ENCODE assay signal across 1 cellular context in the genomic region with DNA sequence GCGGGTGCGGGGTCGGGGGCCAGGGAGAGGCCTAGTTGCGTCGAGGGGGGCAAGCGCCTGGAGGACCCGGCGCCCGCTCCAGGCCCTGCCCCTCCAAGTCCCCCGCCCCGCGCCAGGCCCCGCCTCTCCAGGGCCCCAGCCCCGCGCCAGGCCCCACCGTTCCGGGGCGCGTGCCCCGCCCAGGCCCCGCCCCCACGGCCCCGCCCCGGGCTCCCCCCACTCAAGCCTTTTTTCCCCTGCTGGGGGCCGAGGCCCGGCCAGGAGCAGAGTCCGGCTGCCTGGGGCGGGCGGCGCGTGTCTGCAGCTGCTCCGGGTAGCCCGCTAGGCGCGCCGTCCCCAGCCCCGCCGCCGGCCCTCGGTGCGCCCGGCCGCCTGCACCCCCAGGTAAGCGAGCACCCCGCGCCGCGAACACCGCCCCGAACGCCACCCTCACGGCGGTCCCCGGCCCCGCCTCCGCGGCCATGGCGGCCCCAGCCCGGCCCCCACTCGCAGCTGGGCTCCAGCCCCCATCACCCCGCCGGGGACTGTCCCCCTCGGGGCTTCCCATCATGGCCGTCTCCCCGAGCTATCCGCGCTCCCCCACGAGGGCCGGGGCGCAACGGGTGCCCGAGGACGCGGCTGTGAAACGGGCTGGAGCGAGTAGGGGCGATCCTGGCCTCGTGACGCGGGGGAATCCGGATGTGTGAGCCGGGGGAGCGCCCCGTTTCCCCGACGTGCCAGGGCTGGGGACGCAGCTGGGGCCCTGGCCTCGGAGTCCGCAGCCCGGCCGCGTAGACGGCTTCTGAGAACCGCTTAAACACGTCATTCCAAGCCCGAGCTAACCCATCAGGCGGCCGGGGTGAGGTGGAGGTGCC.
TF ChIP-seq lines count a peak whose summit lies in the region.

A gene with protein sequence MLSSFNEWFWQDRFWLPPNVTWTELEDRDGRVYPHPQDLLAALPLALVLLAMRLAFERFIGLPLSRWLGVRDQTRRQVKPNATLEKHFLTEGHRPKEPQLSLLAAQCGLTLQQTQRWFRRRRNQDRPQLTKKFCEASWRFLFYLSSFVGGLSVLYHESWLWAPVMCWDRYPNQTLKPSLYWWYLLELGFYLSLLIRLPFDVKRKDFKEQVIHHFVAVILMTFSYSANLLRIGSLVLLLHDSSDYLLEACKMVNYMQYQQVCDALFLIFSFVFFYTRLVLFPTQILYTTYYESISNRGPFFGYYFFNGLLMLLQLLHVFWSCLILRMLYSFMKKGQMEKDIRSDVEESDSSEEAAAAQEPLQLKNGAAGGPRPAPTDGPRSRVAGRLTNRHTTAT (plus strand): TSS at position 260 of the 854 bp plus-strand sequence. CDS start 41,707 bp downstream, outside the sequence.

TF ChIP-seq in HepG2, 621 proteins besides CTCF, POLR2A, EP300 and RAD21 (continues in another document):
- TF ChIP-seq RELA (CRISPR knock-in tag; IDR thresholded peaks at IDR 0.05) = no peak
- no peak for TF ChIP-seq SRF (IDR thresholded peaks at IDR 0.05; ENCODE audit: low read depth, low read length)
- 0 out of 2 replicates have a peak, but pooled peaks have one; percentile 50 for TF ChIP-seq ZSCAN30 (CRISPR knock-in tag; IDR thresholded peaks at IDR 0.05)
- TF ChIP-seq ZFP90 (CRISPR knock-in tag; IDR thresholded peaks at IDR 0.05; ENCODE audit: borderline replicate concordance) = peak; percentile 65; the same call in 1 of the 2 replicates
- TF ChIP-seq NFATC3 (CRISPR knock-in tag; IDR thresholded peaks at IDR 0.05) = no peak
- TF ChIP-seq ZNF703 (CRISPR knock-in tag; IDR thresholded peaks at IDR 0.05; ENCODE audit: borderline replicate concordance) = no peak
- no peak for TF ChIP-seq ISL2 (CRISPR knock-in tag; IDR thresholded peaks at IDR 0.05)
- TF ChIP-seq RAD51 (IDR thresholded peaks at IDR 0.05; ENCODE audit: borderline replicate concordance) = no peak
- no peak for TF ChIP-seq ZNF773 (CRISPR knock-in tag; IDR thresholded peaks at IDR 0.05; ENCODE audit: borderline replicate concordance)
- TF ChIP-seq, protein P1, sequence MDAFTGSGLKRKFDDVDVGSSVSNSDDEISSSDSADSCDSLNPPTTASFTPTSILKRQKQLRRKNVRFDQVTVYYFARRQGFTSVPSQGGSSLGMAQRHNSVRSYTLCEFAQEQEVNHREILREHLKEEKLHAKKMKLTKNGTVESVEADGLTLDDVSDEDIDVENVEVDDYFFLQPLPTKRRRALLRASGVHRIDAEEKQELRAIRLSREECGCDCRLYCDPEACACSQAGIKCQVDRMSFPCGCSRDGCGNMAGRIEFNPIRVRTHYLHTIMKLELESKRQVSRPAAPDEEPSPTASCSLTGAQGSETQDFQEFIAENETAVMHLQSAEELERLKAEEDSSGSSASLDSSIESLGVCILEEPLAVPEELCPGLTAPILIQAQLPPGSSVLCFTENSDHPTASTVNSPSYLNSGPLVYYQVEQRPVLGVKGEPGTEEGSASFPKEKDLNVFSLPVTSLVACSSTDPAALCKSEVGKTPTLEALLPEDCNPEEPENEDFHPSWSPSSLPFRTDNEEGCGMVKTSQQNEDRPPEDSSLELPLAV (CRISPR knock-in tag; conservative IDR thresholded peaks at IDR 0.05; ENCODE audit: low read depth) = no peak
- no peak; the same call in 1 of the 2 replicates for TF ChIP-seq ZNF607 (CRISPR knock-in tag; IDR thresholded peaks at IDR 0.05; ENCODE audit: borderline replicate concordance)
- no peak for TF ChIP-seq PAWR (CRISPR knock-in tag; IDR thresholded peaks at IDR 0.05; ENCODE audit: borderline replicate concordance)
- no peak for TF ChIP-seq TEAD2 (CRISPR knock-in tag; IDR thresholded peaks at IDR 0.05)
- TF ChIP-seq, protein P2, sequence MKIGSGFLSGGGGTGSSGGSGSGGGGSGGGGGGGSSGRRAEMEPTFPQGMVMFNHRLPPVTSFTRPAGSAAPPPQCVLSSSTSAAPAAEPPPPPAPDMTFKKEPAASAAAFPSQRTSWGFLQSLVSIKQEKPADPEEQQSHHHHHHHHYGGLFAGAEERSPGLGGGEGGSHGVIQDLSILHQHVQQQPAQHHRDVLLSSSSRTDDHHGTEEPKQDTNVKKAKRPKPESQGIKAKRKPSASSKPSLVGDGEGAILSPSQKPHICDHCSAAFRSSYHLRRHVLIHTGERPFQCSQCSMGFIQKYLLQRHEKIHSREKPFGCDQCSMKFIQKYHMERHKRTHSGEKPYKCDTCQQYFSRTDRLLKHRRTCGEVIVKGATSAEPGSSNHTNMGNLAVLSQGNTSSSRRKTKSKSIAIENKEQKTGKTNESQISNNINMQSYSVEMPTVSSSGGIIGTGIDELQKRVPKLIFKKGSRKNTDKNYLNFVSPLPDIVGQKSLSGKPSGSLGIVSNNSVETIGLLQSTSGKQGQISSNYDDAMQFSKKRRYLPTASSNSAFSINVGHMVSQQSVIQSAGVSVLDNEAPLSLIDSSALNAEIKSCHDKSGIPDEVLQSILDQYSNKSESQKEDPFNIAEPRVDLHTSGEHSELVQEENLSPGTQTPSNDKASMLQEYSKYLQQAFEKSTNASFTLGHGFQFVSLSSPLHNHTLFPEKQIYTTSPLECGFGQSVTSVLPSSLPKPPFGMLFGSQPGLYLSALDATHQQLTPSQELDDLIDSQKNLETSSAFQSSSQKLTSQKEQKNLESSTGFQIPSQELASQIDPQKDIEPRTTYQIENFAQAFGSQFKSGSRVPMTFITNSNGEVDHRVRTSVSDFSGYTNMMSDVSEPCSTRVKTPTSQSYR (CRISPR knock-in tag; IDR thresholded peaks at IDR 0.05; ENCODE audit: borderline replicate concordance) = no peak
- TF ChIP-seq, protein P3, sequence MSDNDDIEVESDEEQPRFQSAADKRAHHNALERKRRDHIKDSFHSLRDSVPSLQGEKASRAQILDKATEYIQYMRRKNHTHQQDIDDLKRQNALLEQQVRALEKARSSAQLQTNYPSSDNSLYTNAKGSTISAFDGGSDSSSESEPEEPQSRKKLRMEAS (IDR thresholded peaks at IDR 0.05) = peak; percentile 34; the same call in 1 of the 2 replicates
- no peak for TF ChIP-seq BRD4 (CRISPR knock-in tag; IDR thresholded peaks at IDR 0.05)
- TF ChIP-seq, protein P4, sequence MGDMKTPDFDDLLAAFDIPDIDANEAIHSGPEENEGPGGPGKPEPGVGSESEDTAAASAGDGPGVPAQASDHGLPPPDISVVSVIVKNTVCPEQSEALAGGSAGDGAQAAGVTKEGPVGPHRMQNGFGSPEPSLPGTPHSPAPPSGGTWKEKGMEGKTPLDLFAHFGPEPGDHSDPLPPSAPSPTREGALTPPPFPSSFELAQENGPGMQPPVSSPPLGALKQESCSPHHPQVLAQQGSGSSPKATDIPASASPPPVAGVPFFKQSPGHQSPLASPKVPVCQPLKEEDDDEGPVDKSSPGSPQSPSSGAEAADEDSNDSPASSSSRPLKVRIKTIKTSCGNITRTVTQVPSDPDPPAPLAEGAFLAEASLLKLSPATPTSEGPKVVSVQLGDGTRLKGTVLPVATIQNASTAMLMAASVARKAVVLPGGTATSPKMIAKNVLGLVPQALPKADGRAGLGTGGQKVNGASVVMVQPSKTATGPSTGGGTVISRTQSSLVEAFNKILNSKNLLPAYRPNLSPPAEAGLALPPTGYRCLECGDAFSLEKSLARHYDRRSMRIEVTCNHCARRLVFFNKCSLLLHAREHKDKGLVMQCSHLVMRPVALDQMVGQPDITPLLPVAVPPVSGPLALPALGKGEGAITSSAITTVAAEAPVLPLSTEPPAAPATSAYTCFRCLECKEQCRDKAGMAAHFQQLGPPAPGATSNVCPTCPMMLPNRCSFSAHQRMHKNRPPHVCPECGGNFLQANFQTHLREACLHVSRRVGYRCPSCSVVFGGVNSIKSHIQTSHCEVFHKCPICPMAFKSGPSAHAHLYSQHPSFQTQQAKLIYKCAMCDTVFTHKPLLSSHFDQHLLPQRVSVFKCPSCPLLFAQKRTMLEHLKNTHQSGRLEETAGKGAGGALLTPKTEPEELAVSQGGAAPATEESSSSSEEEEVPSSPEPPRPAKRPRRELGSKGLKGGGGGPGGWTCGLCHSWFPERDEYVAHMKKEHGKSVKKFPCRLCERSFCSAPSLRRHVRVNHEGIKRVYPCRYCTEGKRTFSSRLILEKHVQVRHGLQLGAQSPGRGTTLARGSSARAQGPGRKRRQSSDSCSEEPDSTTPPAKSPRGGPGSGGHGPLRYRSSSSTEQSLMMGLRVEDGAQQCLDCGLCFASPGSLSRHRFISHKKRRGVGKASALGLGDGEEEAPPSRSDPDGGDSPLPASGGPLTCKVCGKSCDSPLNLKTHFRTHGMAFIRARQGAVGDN (CRISPR knock-in tag; IDR thresholded peaks at IDR 0.05) = peak; percentile 73
- TF ChIP-seq MAF1 (CRISPR knock-in tag; IDR thresholded peaks at IDR 0.05; ENCODE audit: borderline replicate concordance) = no peak
- TF ChIP-seq ZNF577 (CRISPR knock-in tag; IDR thresholded peaks at IDR 0.05; ENCODE audit: borderline replicate concordance, low read depth) = no peak
- TF ChIP-seq GTF3A (CRISPR knock-in tag; conservative IDR thresholded peaks at IDR 0.05) = no peak
- no peak for TF ChIP-seq RARA (CRISPR knock-in tag; IDR thresholded peaks at IDR 0.05)
- TF ChIP-seq THAP11 (CRISPR knock-in tag; IDR thresholded peaks at IDR 0.05) = no peak
- no peak for TF ChIP-seq LCORL (IDR thresholded peaks at IDR 0.05)
- no peak for TF ChIP-seq LCORL (CRISPR knock-in tag; IDR thresholded peaks at IDR 0.05)
- no peak for TF ChIP-seq ATM (IDR thresholded peaks at IDR 0.05; ENCODE audit: borderline replicate concordance)
- TF ChIP-seq ZNF337 (CRISPR knock-in tag; IDR thresholded peaks at IDR 0.05; ENCODE audit: borderline replicate concordance, low read depth) = no peak
- TF ChIP-seq, protein P5, sequence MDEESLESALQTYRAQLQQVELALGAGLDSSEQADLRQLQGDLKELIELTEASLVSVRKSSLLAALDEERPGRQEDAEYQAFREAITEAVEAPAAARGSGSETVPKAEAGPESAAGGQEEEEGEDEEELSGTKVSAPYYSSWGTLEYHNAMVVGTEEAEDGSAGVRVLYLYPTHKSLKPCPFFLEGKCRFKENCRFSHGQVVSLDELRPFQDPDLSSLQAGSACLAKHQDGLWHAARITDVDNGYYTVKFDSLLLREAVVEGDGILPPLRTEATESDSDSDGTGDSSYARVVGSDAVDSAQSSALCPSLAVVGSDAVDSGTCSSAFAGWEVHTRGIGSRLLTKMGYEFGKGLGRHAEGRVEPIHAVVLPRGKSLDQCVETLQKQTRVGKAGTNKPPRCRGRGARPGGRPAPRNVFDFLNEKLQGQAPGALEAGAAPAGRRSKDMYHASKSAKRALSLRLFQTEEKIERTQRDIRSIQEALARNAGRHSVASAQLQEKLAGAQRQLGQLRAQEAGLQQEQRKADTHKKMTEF (CRISPR knock-in tag; IDR thresholded peaks at IDR 0.05) = peak; percentile 22; the same call in 1 of the 2 replicates
- TF ChIP-seq NFYC (CRISPR knock-in tag; IDR thresholded peaks at IDR 0.05) = no peak
- TF ChIP-seq FOXC1 (CRISPR knock-in tag; IDR thresholded peaks at IDR 0.05; ENCODE audit: borderline replicate concordance) = no peak
- TF ChIP-seq KAT7 (CRISPR knock-in tag; IDR thresholded peaks at IDR 0.05; ENCODE audit: borderline replicate concordance) = no peak
- TF ChIP-seq, protein P6, sequence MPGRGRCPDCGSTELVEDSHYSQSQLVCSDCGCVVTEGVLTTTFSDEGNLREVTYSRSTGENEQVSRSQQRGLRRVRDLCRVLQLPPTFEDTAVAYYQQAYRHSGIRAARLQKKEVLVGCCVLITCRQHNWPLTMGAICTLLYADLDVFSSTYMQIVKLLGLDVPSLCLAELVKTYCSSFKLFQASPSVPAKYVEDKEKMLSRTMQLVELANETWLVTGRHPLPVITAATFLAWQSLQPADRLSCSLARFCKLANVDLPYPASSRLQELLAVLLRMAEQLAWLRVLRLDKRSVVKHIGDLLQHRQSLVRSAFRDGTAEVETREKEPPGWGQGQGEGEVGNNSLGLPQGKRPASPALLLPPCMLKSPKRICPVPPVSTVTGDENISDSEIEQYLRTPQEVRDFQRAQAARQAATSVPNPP (CRISPR knock-in tag; IDR thresholded peaks at IDR 0.05) = no peak
- peak; percentile 32; the same call in 1 of the 2 replicates for TF ChIP-seq ZNF441 (CRISPR knock-in tag; IDR thresholded peaks at IDR 0.05; ENCODE audit: borderline replicate concordance)
- TF ChIP-seq ZNF253 (CRISPR knock-in tag; IDR thresholded peaks at IDR 0.05; ENCODE audit: borderline replicate concordance) = no peak
- TF ChIP-seq ZNF350 (CRISPR knock-in tag; IDR thresholded peaks at IDR 0.05; ENCODE audit: borderline replicate concordance, low read depth) = no peak
- TF ChIP-seq ZNF234 (CRISPR knock-in tag; conservative IDR thresholded peaks at IDR 0.05) = no peak
- TF ChIP-seq ZNF558 (CRISPR knock-in tag; IDR thresholded peaks at IDR 0.05; ENCODE audit: borderline replicate concordance) = peak; percentile 78; the same call in 1 of the 2 replicates
- no peak for TF ChIP-seq ZNF264 (CRISPR knock-in tag; IDR thresholded peaks at IDR 0.05)
- TF ChIP-seq, protein P7, sequence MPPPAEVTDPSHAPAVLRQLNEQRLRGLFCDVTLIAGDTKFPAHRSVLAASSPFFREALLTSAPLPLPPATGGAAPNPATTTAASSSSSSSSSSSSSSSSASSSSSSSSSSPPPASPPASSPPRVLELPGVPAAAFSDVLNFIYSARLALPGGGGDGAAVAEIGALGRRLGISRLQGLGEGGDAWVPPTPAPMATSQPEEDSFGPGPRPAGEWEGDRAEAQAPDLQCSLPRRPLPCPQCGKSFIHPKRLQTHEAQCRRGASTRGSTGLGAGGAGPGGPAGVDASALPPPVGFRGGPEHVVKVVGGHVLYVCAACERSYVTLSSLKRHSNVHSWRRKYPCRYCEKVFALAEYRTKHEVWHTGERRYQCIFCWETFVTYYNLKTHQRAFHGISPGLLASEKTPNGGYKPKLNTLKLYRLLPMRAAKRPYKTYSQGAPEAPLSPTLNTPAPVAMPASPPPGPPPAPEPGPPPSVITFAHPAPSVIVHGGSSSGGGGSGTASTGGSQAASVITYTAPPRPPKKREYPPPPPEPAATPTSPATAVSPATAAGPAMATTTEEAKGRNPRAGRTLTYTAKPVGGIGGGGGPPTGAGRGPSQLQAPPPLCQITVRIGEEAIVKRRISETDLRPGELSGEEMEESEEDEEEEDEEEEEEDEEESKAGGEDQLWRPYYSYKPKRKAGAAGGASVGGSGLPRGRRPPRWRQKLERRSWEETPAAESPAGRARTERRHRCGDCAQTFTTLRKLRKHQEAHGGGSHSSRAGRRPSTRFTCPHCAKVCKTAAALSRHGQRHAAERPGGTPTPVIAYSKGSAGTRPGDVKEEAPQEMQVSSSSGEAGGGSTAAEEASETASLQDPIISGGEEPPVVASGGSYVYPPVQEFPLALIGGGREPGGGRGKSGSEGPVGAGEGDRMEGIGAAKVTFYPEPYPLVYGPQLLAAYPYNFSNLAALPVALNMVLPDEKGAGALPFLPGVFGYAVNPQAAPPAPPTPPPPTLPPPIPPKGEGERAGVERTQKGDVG (CRISPR knock-in tag; IDR thresholded peaks at IDR 0.05; ENCODE audit: borderline replicate concordance) = no peak
- TF ChIP-seq, protein P8, sequence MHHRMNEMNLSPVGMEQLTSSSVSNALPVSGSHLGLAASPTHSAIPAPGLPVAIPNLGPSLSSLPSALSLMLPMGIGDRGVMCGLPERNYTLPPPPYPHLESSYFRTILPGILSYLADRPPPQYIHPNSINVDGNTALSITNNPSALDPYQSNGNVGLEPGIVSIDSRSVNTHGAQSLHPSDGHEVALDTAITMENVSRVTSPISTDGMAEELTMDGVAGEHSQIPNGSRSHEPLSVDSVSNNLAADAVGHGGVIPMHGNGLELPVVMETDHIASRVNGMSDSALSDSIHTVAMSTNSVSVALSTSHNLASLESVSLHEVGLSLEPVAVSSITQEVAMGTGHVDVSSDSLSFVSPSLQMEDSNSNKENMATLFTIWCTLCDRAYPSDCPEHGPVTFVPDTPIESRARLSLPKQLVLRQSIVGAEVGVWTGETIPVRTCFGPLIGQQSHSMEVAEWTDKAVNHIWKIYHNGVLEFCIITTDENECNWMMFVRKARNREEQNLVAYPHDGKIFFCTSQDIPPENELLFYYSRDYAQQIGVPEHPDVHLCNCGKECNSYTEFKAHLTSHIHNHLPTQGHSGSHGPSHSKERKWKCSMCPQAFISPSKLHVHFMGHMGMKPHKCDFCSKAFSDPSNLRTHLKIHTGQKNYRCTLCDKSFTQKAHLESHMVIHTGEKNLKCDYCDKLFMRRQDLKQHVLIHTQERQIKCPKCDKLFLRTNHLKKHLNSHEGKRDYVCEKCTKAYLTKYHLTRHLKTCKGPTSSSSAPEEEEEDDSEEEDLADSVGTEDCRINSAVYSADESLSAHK (CRISPR knock-in tag; IDR thresholded peaks at IDR 0.05; ENCODE audit: borderline replicate concordance) = no peak
